7 cellular contexts compared by ENCODE assay signal in genomic region chr3:35950045-35950444, GRCh38.
"Had no signal": no experiment of that assay in that cellular context is flagged by ENCODE, and none has a peak within 500 bp of the region (broad histone marks: within the 10 kb centered on the region; RNA-seq: fewer than 3 reads in every experiment).

No MANE protein-coding gene starts in this region.

- H3K9me3 Mint-ChIP-seq: GM23338, H9, IgD-negative memory B cell had no signal

- H3K4me2 ChIP-seq: GM23338 had no signal

- H3K4me3 ChIP-seq: GM23338 had no signal

- H3K4me3 Mint-ChIP-seq: GM23338, H9, IgD-negative memory B cell had no signal

- H3K36me3 Mint-ChIP-seq: IgD-negative memory B cell had no signal

- H3K27me3 Mint-ChIP-seq: IgD-negative memory B cell had no signal

- H3K27ac ChIP-seq: HL-60 had no signal

- H3K27ac Mint-ChIP-seq: GM23338, H9, IgD-negative memory B cell had no signal

- H2AFZ ChIP-seq: GM23338 had no signal

- ATAC-seq: GM23338, HepG2 had no signal

- H3K4me1 Mint-ChIP-seq: GM23338, IgD-negative memory B cell had no signal

- DNase-seq: H9, HCEC 1CT, KG1 had no signal
